Comparison of ENCODE assay signal across 8 cellular contexts in the genomic region with DNA sequence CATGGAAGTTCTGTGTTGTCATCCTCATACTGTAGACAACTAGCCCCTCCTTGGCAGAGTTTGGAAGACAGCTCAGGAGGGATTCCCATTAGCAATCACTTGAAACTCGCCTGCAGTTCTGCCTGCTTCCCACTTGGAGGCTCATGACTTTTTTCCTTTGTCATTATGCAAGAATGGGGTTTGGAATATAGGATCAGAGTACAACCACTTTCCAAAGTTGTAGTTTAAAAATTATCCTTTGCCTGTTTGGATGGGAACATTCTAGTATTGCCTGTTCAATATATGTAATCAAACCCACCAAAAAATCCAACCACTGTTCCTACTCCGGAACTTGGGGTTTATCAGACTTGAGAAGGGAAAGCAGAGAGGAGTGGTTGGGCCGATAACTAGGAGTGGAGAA. TPM values are rescaled to one million over a fixed set of nuclear protein-coding genes. Genes with fewer than 3 reads are reported as not detected.
A peak's percentile ranks its signal among the peaks of the same experiment; 100 is the strongest.
DNase-seq lines count a peak whose midpoint lies in the region; ATAC-seq and TF ChIP-seq lines count a peak whose summit lies in the region.

No MANE protein-coding gene starts in this region.

- no CpG with 5 or more reads among the region's 3 CpGs for WGBS in H9 (ENCODE audit: extremely low coverage, insufficient read length, low lambda C conversion rate)
- 73 to 77% methylated on average over 3 of the region's 3 CpGs for WGBS in esophagus squamous epithelium, 2 donors

- H3K9me3 ChIP-seq in H9 (ENCODE audit: control insufficient read depth, low read depth, low read length) (no peaks in the 10 kb centered on the region), NT2/D1 (ENCODE audit: insufficient read depth, low read length) (no peaks in the 10 kb centered on the region), esophagus squamous epithelium (no peaks in the 10 kb centered on the region)

- H2BK120ac ChIP-seq in H9 (ENCODE audit: low read depth, low read length, poor library complexity, severe bottlenecking) = no peak overlapping the region

- peaks cover 4% of the 10 kb centered on the region for H3K27me3 Mint-ChIP-seq in H9 (ENCODE audit: low read depth)

- no peaks in the 10 kb centered on the region for H4K20me1 ChIP-seq in H9 (ENCODE audit: control insufficient read depth, insufficient read depth, insufficient read length)

- no peak for TF ChIP-seq POLR2A in esophagus squamous epithelium (IDR thresholded peaks at IDR 0.05)

- no peak overlapping the region for H3K4me2 ChIP-seq in H9 (ENCODE audit: insufficient read depth, insufficient read length, low read length)

- no peak overlapping the region for H3K14ac ChIP-seq in H9 (ENCODE audit: insufficient read depth, low read length)

- no peak overlapping the region for H3T11ph ChIP-seq in H9 (ENCODE audit: low read length)

- H3K56ac ChIP-seq in H9 (ENCODE audit: insufficient read length, low read depth, low read length) = no peak overlapping the region

- TF ChIP-seq CTCF in H9 (conservative IDR thresholded peaks at IDR 0.05) (peak; percentile 68), esophagus squamous epithelium (IDR thresholded peaks at IDR 0.05) (peak in 4 of 6 experiments; percentile 37 to 43 (median 40))

- H2AK5ac ChIP-seq in H9 (ENCODE audit: insufficient read length, low read length) = no peak overlapping the region

- H2BK12ac ChIP-seq in H9 (ENCODE audit: insufficient read length, low read depth, low read length) = no peak overlapping the region

- H4K8ac ChIP-seq in H9 (replicated peaks; ENCODE audit: insufficient read length, low read depth, low read length) = no peak overlapping the region

- ATAC-seq in GM21367 (IDR thresholded peaks at IDR 0.05; ENCODE audit: unreplicated experiment) (no peak), GM18907 (IDR thresholded peaks at IDR 0.05; ENCODE audit: unreplicated experiment) (no peak), GM21529 (IDR thresholded peaks at IDR 0.05; ENCODE audit: unreplicated experiment) (no peak)

- H3K23ac ChIP-seq in H9 (ENCODE audit: insufficient read length, low read depth, low read length) = no peak overlapping the region

- DNase-seq in H9 (peak; percentile 78), NT2/D1 (ENCODE audit: low read depth, low spot score) (peak; percentile 70), esophagus squamous epithelium (lab: John Stamatoyannopoulos, UW) (no peak), renal cortical epithelial cell (ENCODE audit: low read depth) (peak; percentile 40), Ammon's horn (ENCODE audit: low spot score) (no peak)

- H3K23me2 ChIP-seq in H9 (ENCODE audit: insufficient read length, low read depth, low read length, poor library complexity, severe bottlenecking) = no peaks in the 10 kb centered on the region

- H3K4me3 Mint-ChIP-seq in H9 = no peak overlapping the region

- H3K4ac ChIP-seq in H9 (ENCODE audit: low read depth, low read length) = no peak overlapping the region

- H2BK20ac ChIP-seq in H9 (ENCODE audit: low read depth, low read length, poor library complexity, severe bottlenecking) = no peak overlapping the region

- peaks cover 45 to 48% of the 10 kb centered on the region in 2 experiments for H3K4me1 Mint-ChIP-seq in H9

- H3K79me2 ChIP-seq in H9 (ENCODE audit: insufficient read depth, low read length) = no peaks in the 10 kb centered on the region

- no peaks in the 10 kb centered on the region for H3K9me3 Mint-ChIP-seq in H9

- H3K9ac ChIP-seq in H9 (ENCODE audit: extremely low read depth, insufficient read length, low read length) (no peak overlapping the region), NT2/D1 (ENCODE audit: insufficient read length, low read depth) (no peak overlapping the region)

- no peak overlapping the region for H4K5ac ChIP-seq in H9 (ENCODE audit: insufficient read length, low read depth, low read length)

- no peaks in the 10 kb centered on the region for H3K27me3 ChIP-seq in H9 (ENCODE audit: insufficient read depth, low read length)
- no peaks in the 10 kb centered on the region for H3K27me3 ChIP-seq in NT2/D1 (ENCODE audit: insufficient read depth, insufficient read length)
- no peaks in the 10 kb centered on the region for H3K27me3 ChIP-seq in esophagus squamous epithelium

- H3K27ac Mint-ChIP-seq in H9 = peak overlapping the region; percentile 44 to 96 (median 91); a peak in 5 of 7 replicates

- no peak overlapping the region for H3K18ac ChIP-seq in H9 (ENCODE audit: insufficient read length, low read depth, low read length)

- no peak overlapping the region for H4K91ac ChIP-seq in H9 (ENCODE audit: insufficient read length, low read depth, low read length)

- H3K36me3 ChIP-seq in NT2/D1 (ENCODE audit: insufficient read depth, insufficient read length, low read length) = peaks cover 54% of the 10 kb centered on the region
- peaks cover 23 to 51% (median 24%) of the 10 kb centered on the region in 3 donors for H3K36me3 ChIP-seq in esophagus squamous epithelium

- H3K4me1 ChIP-seq in H9 (ENCODE audit: insufficient read depth, low read length) = no peaks in the 10 kb centered on the region; the same call in 1 of the 2 replicates
- H3K4me1 ChIP-seq in NT2/D1 (ENCODE audit: insufficient read depth, insufficient read length) = peaks cover 9% of the 10 kb centered on the region
- peaks cover 17 to 36% (median 20%) of the 10 kb centered on the region in 3 donors for H3K4me1 ChIP-seq in esophagus squamous epithelium

- H2BK5ac ChIP-seq in H9 (ENCODE audit: insufficient read length, low read length) = no peak overlapping the region

- H3K36me3 Mint-ChIP-seq in H9 (ENCODE audit: insufficient read depth in 1 of 3, low read depth in 3 of 3) = peaks cover 30 to 54% (median 48%) of the 10 kb centered on the region in 3 experiments; a peak in 6 of 7 replicates

- intact Hi-C loops in esophagus squamous epithelium (cut with DNase I) = no loop called here

- H2BK15ac ChIP-seq in H9 (ENCODE audit: low read depth, low read length) = no peak overlapping the region

- no peak overlapping the region for H3K27ac ChIP-seq in H9 (ENCODE audit: insufficient read length, low read depth, low read length)
- no peak overlapping the region for H3K27ac ChIP-seq in esophagus squamous epithelium

- no peaks in the 10 kb centered on the region for H3K79me1 ChIP-seq in H9 (ENCODE audit: insufficient read depth, low read depth, low read length, poor library complexity, severe bottlenecking)

- no peak overlapping the region for H2AFZ ChIP-seq in H9 (ENCODE audit: low read length)

- H3K4me3 ChIP-seq in NT2/D1 (ENCODE audit: insufficient read length, low read depth) (no peak overlapping the region), esophagus squamous epithelium (no peak overlapping the region)

RNA-seq across cellular contexts. Expression of gene GPD1, which starts 2.1 kb away (rescaled TPM):
- total RNA-seq in H9 (2021) = 0.70 and 1.2 TPM in 2 replicates
- total RNA-seq in esophagus squamous epithelium = under 1 TPM in 3 of 4 donors, not detected in 1; 0.38 to 0.53 (median 0.44) TPM
- total RNA-seq in renal cortical epithelial cell = 0.69 and 0.70 TPM in 2 replicates

RNA-seq across cellular contexts. Expression of gene COX14, which starts 10.4 kb away (rescaled TPM):
- total RNA-seq in H9 (2021) (31.2 and 31.9 TPM in 2 replicates), esophagus squamous epithelium (10 to 100 TPM; 32.1 to 68.7 (median 53.5) TPM), renal cortical epithelial cell (41.5 and 73.3 TPM in 2 replicates)

RNA-seq across cellular contexts. Expression of gene SMARCD1, which starts 16.5 kb away (rescaled TPM):
- total RNA-seq in H9 (2021) = 142 and 152 TPM in 2 replicates
- 10 to 100 TPM; 34.5 to 67.8 (median 46.5) TPM for total RNA-seq in esophagus squamous epithelium
- 53.0 and 85.0 TPM in 2 replicates for total RNA-seq in renal cortical epithelial cell

RNA-seq across cellular contexts. Expression of gene ASIC1, which starts 44.3 kb away (rescaled TPM):
- total RNA-seq in H9 (2021) = 3.9 and 4.0 TPM in 2 replicates
- total RNA-seq in esophagus squamous epithelium = 1 to 10 TPM; 1.5 to 5.7 (median 2.6) TPM
- total RNA-seq in renal cortical epithelial cell = 0.30 TPM in 1 of 2 replicates, not detected in the other

Comparison
In these comparisons a context has a peak if more than half of its experiments do, and no peak if none do; other contexts are left out.
1. DNase-seq: peak in H9 (single experiment), NT2/D1 (single experiment) and renal cortical epithelial cell (single experiment); none in esophagus squamous epithelium (single experiment) and Ammon's horn (single experiment).